In genomic region chr4:25376754-25377571, GRCh38 we compare ENCODE assay signal across 8 cellular contexts. TPM values are rescaled to one million over a fixed set of nuclear protein-coding genes. Genes with fewer than 3 reads are reported as not detected.
DNase-seq lines count a peak whose midpoint lies in the region; ATAC-seq and TF ChIP-seq lines count a peak whose summit lies in the region.

Gene ANAPC4 (plus strand): TSS chr4:25377263. CDS start chr4:25377428, 165 bp downstream.

- WGBS in HUES64 = under 1% methylated on average over 70 of the region's 74 CpGs

- H2AFZ ChIP-seq in OCI-LY3 (ENCODE audit: low read depth, low read length) = peak within 1 kb of the TSS; percentile 90

- ATAC-seq in GM21515 (IDR thresholded peaks at IDR 0.05; ENCODE audit: unreplicated experiment) = peak; percentile 96

- H3K36me3 ChIP-seq in HUES64 (ENCODE audit: insufficient read depth, low read length) = peaks cover 27% of the 10 kb centered on the region
- no peaks in the 10 kb centered on the region for H3K36me3 ChIP-seq in OCI-LY3 (replicated peaks; ENCODE audit: low read depth, low read length)

- H3K9me3 ChIP-seq in HUES64 (ENCODE audit: insufficient read depth, low read depth, low read length) (no peaks in the 10 kb centered on the region), OCI-LY3 (ENCODE audit: insufficient read depth, low read length) (no peaks in the 10 kb centered on the region)

- H3K27ac ChIP-seq in HUES64 (ENCODE audit: low read depth, low read length) (peak within 1 kb of the TSS; percentile 77), OCI-LY3 (ENCODE audit: low read length) (peak within 1 kb of the TSS; percentile 5; the same call in 1 of the 2 replicates)

- H3K9ac ChIP-seq in HUES64 (ENCODE audit: low read depth, low read length) (peak within 1 kb of the TSS; percentile 93), OCI-LY3 (ENCODE audit: low read length) (peak within 1 kb of the TSS; percentile 80)

- peaks cover 27% of the 10 kb centered on the region for H3K79me2 ChIP-seq in OCI-LY3 (ENCODE audit: low read length)

- peaks cover 15% of the 10 kb centered on the region for H3K4me1 ChIP-seq in HUES64 (ENCODE audit: insufficient read depth, low read length)
- H3K4me1 ChIP-seq in OCI-LY3 (ENCODE audit: low read length) = peaks cover 12% of the 10 kb centered on the region

- peak within 1 kb of the TSS; percentile 96 for H3K4me2 ChIP-seq in OCI-LY3 (ENCODE audit: low read length)

- DNase-seq in D341Med (ENCODE audit: low spot score) = peak; percentile 99
- DNase-seq in activated CD8-positive, alpha-beta memory T cell treated with anti-CD3 and anti-CD28 coated beads, Interleukin-2, amount 50 U/mL, for 48 hours = peak; percentile 98
- peak; percentile 79 for DNase-seq in epidermal melanocyte (ENCODE audit: insufficient read length, low spot score)
- peak; percentile 65 for DNase-seq in middle frontal gyrus (ENCODE audit: extremely low spot score, low spot score)
- peak; percentile 97 to 99 for DNase-seq in stimulated activated CD8-positive, alpha-beta memory T cell treated with anti-CD3 and anti-CD28 coated beads, Interleukin-2, amount 100 ng/mL, for 1 hour (ENCODE audit: low read depth in 2 of 2)

- no peaks in the 10 kb centered on the region for H4K20me1 ChIP-seq in OCI-LY3 (ENCODE audit: insufficient read depth, low read length)

- TF ChIP-seq CTCF in OCI-LY3 (IDR thresholded peaks at IDR 0.05; ENCODE audit: low read depth, low read length) = no peak

- no peaks in the 10 kb centered on the region for H3K27me3 ChIP-seq in HUES64 (ENCODE audit: insufficient read depth, low read length)
- no peaks in the 10 kb centered on the region for H3K27me3 ChIP-seq in OCI-LY3 (ENCODE audit: low read depth, low read length)

- H3K4me3 ChIP-seq in HUES64 (ENCODE audit: low read length) (peak within 1 kb of the TSS; percentile 100), OCI-LY3 (ENCODE audit: low read length) (peak within 1 kb of the TSS; percentile 86)

RNA-seq across cellular contexts. Expression of gene ANAPC4, which starts in this region (rescaled TPM):
- 29.2 TPM for polyA plus RNA-seq in HUES64 (2013, experiment 1 of 2)
- polyA plus RNA-seq in HUES64 (2013, experiment 2 of 2) = 22.4 TPM

Comparison
In these comparisons a context has a peak if more than half of its experiments do, and no peak if none do; other contexts are left out.
1. Peak in every context shown above with its lines: DNase-seq, ATAC-seq, H3K4me3 ChIP-seq and H3K27ac ChIP-seq.